In genomic region chr16:90083139-90083538, GRCh38 we compare ENCODE assay signal across 12 cellular contexts. TPM values are rescaled to one million over a fixed set of nuclear protein-coding genes. Genes with fewer than 3 reads are reported as not detected.
DNase-seq lines count a peak whose midpoint lies in the region; ATAC-seq, FAIRE-seq and TF ChIP-seq lines count a peak whose summit lies in the region.
"Had no signal": no experiment of that assay in that cellular context is flagged by ENCODE, and none has a peak within 500 bp of the region (broad histone marks: within the 10 kb centered on the region; RNA-seq: fewer than 3 reads in every experiment).

No MANE protein-coding gene starts in this region.

- H3K79me2 ChIP-seq in OCI-LY7 (ENCODE audit: insufficient read depth, low read depth, low read length) (no peaks in the 10 kb centered on the region), astrocyte (ENCODE audit: insufficient read depth, low read length) (no peaks in the 10 kb centered on the region)

- no peaks in the 10 kb centered on the region for H3K4me1 Mint-ChIP-seq in astrocyte (ENCODE audit: low read depth, unreplicated experiment)
- H3K4me1 Mint-ChIP-seq in stimulated activated naive CD8-positive, alpha-beta T cell treated with anti-CD3 and anti-CD28 coated beads, Interleukin-15, amount 100 ng/mL, for 72 hours = peaks cover 21% of the 10 kb centered on the region

- no peaks in the 10 kb centered on the region for H3K27me3 Mint-ChIP-seq in astrocyte (ENCODE audit: low read depth, unreplicated experiment)
- peaks cover 16% of the 10 kb centered on the region for H3K27me3 Mint-ChIP-seq in stimulated activated naive CD8-positive, alpha-beta T cell treated with anti-CD3 and anti-CD28 coated beads, Interleukin-15, amount 100 ng/mL, for 72 hours

- H4K20me1 ChIP-seq in OCI-LY7 (ENCODE audit: insufficient read depth, low read length) = no peaks in the 10 kb centered on the region
- H4K20me1 ChIP-seq in astrocyte (ENCODE audit: insufficient read depth, low read length) = no peaks in the 10 kb centered on the region

- no peak overlapping the region for H3K27ac Mint-ChIP-seq in astrocyte (ENCODE audit: unreplicated experiment)
- peak overlapping the region in 1 of 2 donors; percentile 91 for H3K27ac Mint-ChIP-seq in stimulated activated naive CD8-positive, alpha-beta T cell treated with anti-CD3 and anti-CD28 coated beads, Interleukin-15, amount 100 ng/mL, for 72 hours

- intact Hi-C loops in OCI-LY7 (cut with micrococcal nuclease; ENCODE audit: unreplicated experiment) = no loop called here

- no peak overlapping the region for H3K27ac ChIP-seq in OCI-LY7 (ENCODE audit: low read depth, low read length, poor library complexity, severe bottlenecking)
- H3K27ac ChIP-seq in astrocyte (ENCODE audit: low read depth, low read length) = no peak overlapping the region

- H3K9me2 ChIP-seq in OCI-LY7 (ENCODE audit: insufficient read depth, low read length) = no peaks in the 10 kb centered on the region

- H3K36me3 ChIP-seq in OCI-LY7 (ENCODE audit: insufficient read depth, low read length) (no peaks in the 10 kb centered on the region), astrocyte (ENCODE audit: insufficient read depth, low read length) (no peaks in the 10 kb centered on the region)

- DNase-seq in stimulated activated CD4-positive, alpha-beta T cell treated with anti-CD3 and anti-CD28 coated beads, Interleukin-15, amount 100 ng/mL, for 24 hours = peak; percentile 10
- DNase-seq in stimulated activated CD4-positive, alpha-beta T cell treated with anti-CD3 and anti-CD28 coated beads, Interleukin-2, amount 100 ng/mL, for 48 hours = no peak
- DNase-seq in OCI-LY7 (ENCODE audit: low spot score) (no peak), astrocyte (ENCODE audit: low read depth) (no peak), GM10248 (ENCODE audit: extremely low spot score) (no peak)
- DNase-seq in stimulated activated naive CD8-positive, alpha-beta T cell treated with anti-CD3 and anti-CD28 coated beads, Interleukin-15, amount 100 ng/mL, for 72 hours = no peak
- DNase-seq: mesendoderm, NCI-H1092 treated with DMSO at 0.1 percent for 48 hours had no signal

- H3K4me1 ChIP-seq in OCI-LY7 (ENCODE audit: insufficient read depth, low read length, poor library complexity, severe bottlenecking) (no peaks in the 10 kb centered on the region), astrocyte (ENCODE audit: insufficient read depth, low read length) (peaks cover 3% of the 10 kb centered on the region)

- BruUV-seq in OCI-LY7 (replicated peaks; lab: Mats Ljungman, UMichigan) = no TSS peak

- H3K36me3 Mint-ChIP-seq in astrocyte (ENCODE audit: low read depth, unreplicated experiment) = no peaks in the 10 kb centered on the region

- no peaks in the 10 kb centered on the region for H3K9me3 ChIP-seq in OCI-LY7 (ENCODE audit: low read length)
- no peaks in the 10 kb centered on the region for H3K9me3 ChIP-seq in astrocyte (ENCODE audit: insufficient read depth, low read depth, low read length)

- H3K4me3 ChIP-seq in OCI-LY7 (ENCODE audit: low read depth, low read length, poor library complexity, severe bottlenecking) = no peak overlapping the region
- no peak overlapping the region for H3K4me3 ChIP-seq in astrocyte (ENCODE audit: insufficient read depth, low read depth, low read length)

- TF ChIP-seq CTCF in OCI-LY7 (conservative IDR thresholded peaks at IDR 0.05; ENCODE audit: low read length) = no peak
- no peak for TF ChIP-seq CTCF in astrocyte (IDR thresholded peaks at IDR 0.05; ENCODE audit: insufficient read depth, low read depth, low read length)
- TF ChIP-seq CTCF in GM10248 (IDR thresholded peaks at IDR 0.05; ENCODE audit: control extremely low read depth, extremely low read depth, low read depth, missing control alignments) = no peak

- no peak overlapping the region for H3K9ac ChIP-seq in astrocyte (ENCODE audit: low read length)

- H2AFZ ChIP-seq in OCI-LY7 (ENCODE audit: low read length) (peak overlapping the region; percentile 98; the same call in 1 of the 2 replicates), astrocyte (ENCODE audit: low read depth, low read length) (no peak overlapping the region)

- peak overlapping the region; percentile 92 for H3K4me3 Mint-ChIP-seq in astrocyte (ENCODE audit: unreplicated experiment)
- H3K4me3 Mint-ChIP-seq in stimulated activated naive CD8-positive, alpha-beta T cell treated with anti-CD3 and anti-CD28 coated beads, Interleukin-15, amount 100 ng/mL, for 72 hours = peak overlapping the region; percentile 92 to 94

- FAIRE-seq in astrocyte (lab: Jason Lieb, UNC) = no peak

- peaks cover 2% of the 10 kb centered on the region for H3K9me3 Mint-ChIP-seq in astrocyte (ENCODE audit: unreplicated experiment)
- H3K9me3 Mint-ChIP-seq in stimulated activated naive CD8-positive, alpha-beta T cell treated with anti-CD3 and anti-CD28 coated beads, Interleukin-15, amount 100 ng/mL, for 72 hours = no peaks in the 10 kb centered on the region

- POLR2A ChIA-PET in OCI-LY7 (lab: Charles Lee) = no interaction called here
- POLR2A ChIA-PET in GM10248 (lab: Yijun Ruan, JAX) = no interaction called here

- peak; percentile 36 for ATAC-seq in stimulated activated naive CD8-positive, alpha-beta T cell treated with anti-CD3 and anti-CD28 coated beads, Interleukin-15, amount 100 ng/mL, for 72 hours
- ATAC-seq in HG02852 (IDR thresholded peaks at IDR 0.05; ENCODE audit: unreplicated experiment) = no peak
- no peak for ATAC-seq in GM21390 (IDR thresholded peaks at IDR 0.05; ENCODE audit: unreplicated experiment)

- peaks cover 2% of the 10 kb centered on the region for H3K27me3 ChIP-seq in astrocyte (ENCODE audit: insufficient read depth, low read length)

- H3K4me2 ChIP-seq in OCI-LY7 (ENCODE audit: low read length) (0 out of 2 replicates have a peak overlapping the region, but pooled peaks have one; percentile 84), astrocyte (ENCODE audit: low read length) (peak overlapping the region; percentile 93)

- CTCF ChIA-PET in OCI-LY7 (lab: Charles Lee; ENCODE audit: unreplicated experiment) = no interaction called here
- CTCF ChIA-PET in GM10248 (lab: Yijun Ruan, JAX) = interaction anchor here (0.7 to 2.6 kb wide), 7 partner anchors 9 to 68 kb away, joined by 3 to 23 read pairs (median 3); a partner anchor contains a TSS

RNA-seq across cellular contexts. Expression of gene PRDM7, which starts 6.0 kb away (rescaled TPM):
- not detected in 2 replicates for total RNA-seq in OCI-LY7 (2014; rRNA removed; shearing (Covaris generic))
- total RNA-seq in OCI-LY7 (2022) = not detected in 2 replicates
- not detected in 2 replicates for total RNA-seq in astrocyte
- total RNA-seq: G401, omental fat pad had no signal
